32 cellular contexts compared by ENCODE assay signal in genomic region chr22:29109853-29110252, GRCh38. TPM values are rescaled to one million over a fixed set of nuclear protein-coding genes. Genes with fewer than 3 reads are reported as not detected.
DNase-seq lines count a peak whose midpoint lies in the region; ATAC-seq and TF ChIP-seq lines count a peak whose summit lies in the region.
"Had no signal": no experiment of that assay in that cellular context is flagged by ENCODE, and none has a peak within 500 bp of the region (broad histone marks: within the 10 kb centered on the region; RNA-seq: fewer than 3 reads in every experiment).

No MANE protein-coding gene starts in this region.

- H3K79me2 ChIP-seq in H9 (ENCODE audit: insufficient read depth, low read length), result no peaks in the 10 kb centered on the region

- H4K8ac ChIP-seq in H9 (replicated peaks; ENCODE audit: insufficient read length, low read depth, low read length) (no peak overlapping the region), mesenchymal stem cell (ENCODE audit: low read length) (no peak overlapping the region)

- H3K27me3 Mint-ChIP-seq in H9 (ENCODE audit: low read depth), result no peaks in the 10 kb centered on the region

- H2BK120ac ChIP-seq in H9 (ENCODE audit: low read depth, low read length, poor library complexity, severe bottlenecking) (no peak overlapping the region), mesenchymal stem cell (ENCODE audit: low read depth, low read length) (no peak overlapping the region)

- peak; percentile 24 for DNase-seq in ACHN
- DNase-seq in H9, result no peak
- peak; percentile 19 for DNase-seq in fibroblast of peridontal ligament (ENCODE audit: extremely low read depth)
- peak; percentile 95 for DNase-seq in mesenchymal stem cell
- no peak for DNase-seq in activated naive CD4-positive, alpha-beta T cell (lab: John Stamatoyannopoulos, UW)
- DNase-seq in stimulated activated effector memory CD8-positive, alpha-beta T cell treated with anti-CD3 and anti-CD28 coated beads, Interleukin-12 subunit alpha, Interleukin-12 subunit beta, amount 100 ng/mL, for 72 hours (ENCODE audit: low spot score in 2 of 2), result no peak
- no peak for DNase-seq in HAP-1 (ENCODE audit: low spot score in 2 of 2)
- DNase-seq: activated B cell treated with CpG ODN at 0.5 μM for 24 hours; activated CD4-positive, alpha-beta memory T cell treated with anti-CD3 and anti-CD28 coated beads, Interleukin-2, amount 10 ng/mL, durations not matched to agents 7 days and 5 days; activated naive CD4-positive, alpha-beta T cell treated with Interleukin-2 at 50 U/mL for 16 hours; activated T-cell treated with anti-CD3 and anti-CD28 coated beads, Interleukin-2, amount 50 U/mL, for 1 hour; amygdala; CD4-positive, alpha-beta memory T cell; cerebellar nuclear complex; DMS53; effector memory CD4-positive, alpha-beta T cell; esophagus squamous epithelium; H7; heart right ventricle; immature natural killer cell; Karpas-422; naive thymus-derived CD4-positive, alpha-beta T cell; NCI-H1092 treated with DMSO at 0.1 percent for 48 hours; NCI-H2029; NCI-H446 treated with DMSO at 0.1 percent for 48 hours; ovary; RPMI8226; sigmoid colon; stimulated activated naive CD4-positive, alpha-beta T cell; T-helper 9 cell had no signal

- H3K4me3 ChIP-seq in mesenchymal stem cell (ENCODE audit: insufficient read depth in 1 of 2, low read depth in 1 of 2, low read length in 2 of 2), result no peak overlapping the region
- H3K4me3 ChIP-seq in HAP-1, result no peak overlapping the region
- H3K4me3 ChIP-seq: esophagus squamous epithelium, heart right ventricle, ovary, sigmoid colon had no signal

- H3K23ac ChIP-seq in H9 (ENCODE audit: insufficient read length, low read depth, low read length) (no peak overlapping the region), mesenchymal stem cell (ENCODE audit: low read length in 2 of 2) (no peak overlapping the region)

- no peak overlapping the region for H3K4me3 Mint-ChIP-seq in H9
- no peak overlapping the region for H3K4me3 Mint-ChIP-seq in stimulated activated effector memory CD8-positive, alpha-beta T cell treated with anti-CD3 and anti-CD28 coated beads, Interleukin-12 subunit alpha, Interleukin-12 subunit beta, amount 100 ng/mL, for 72 hours
- H3K4me3 Mint-ChIP-seq: activated B cell treated with CpG ODN at 0.5 μM for 24 hours; activated CD4-positive, alpha-beta memory T cell treated with anti-CD3 and anti-CD28 coated beads, Interleukin-2, amount 10 ng/mL, durations not matched to agents 7 days and 5 days; CD4-positive, alpha-beta memory T cell; immature natural killer cell; naive thymus-derived CD4-positive, alpha-beta T cell had no signal

- no peaks in the 10 kb centered on the region for H3K36me3 Mint-ChIP-seq in H9 (ENCODE audit: insufficient read depth in 1 of 3, low read depth in 3 of 3)
- H3K36me3 Mint-ChIP-seq in stimulated activated effector memory CD8-positive, alpha-beta T cell treated with anti-CD3 and anti-CD28 coated beads, Interleukin-12 subunit alpha, Interleukin-12 subunit beta, amount 100 ng/mL, for 72 hours, result no peaks in the 10 kb centered on the region
- H3K36me3 Mint-ChIP-seq: CD4-positive, alpha-beta memory T cell; naive thymus-derived CD4-positive, alpha-beta T cell had no signal

- H4K5ac ChIP-seq in H9 (ENCODE audit: insufficient read length, low read depth, low read length), result no peak overlapping the region

- H3K23me2 ChIP-seq in H9 (ENCODE audit: insufficient read length, low read depth, low read length, poor library complexity, severe bottlenecking), result no peaks in the 10 kb centered on the region

- no CpG with 5 or more reads among the region's 4 CpGs for WGBS in H9 (ENCODE audit: extremely low coverage, insufficient read length, low lambda C conversion rate)
- 0% methylated on average over 3 of the region's 4 CpGs for WGBS in mesenchymal stem cell

- H3K9me3 Mint-ChIP-seq in H9, result no peaks in the 10 kb centered on the region
- no peaks in the 10 kb centered on the region for H3K9me3 Mint-ChIP-seq in stimulated activated effector memory CD8-positive, alpha-beta T cell treated with anti-CD3 and anti-CD28 coated beads, Interleukin-12 subunit alpha, Interleukin-12 subunit beta, amount 100 ng/mL, for 72 hours
- H3K9me3 Mint-ChIP-seq: activated B cell treated with CpG ODN at 0.5 μM for 24 hours; activated CD4-positive, alpha-beta memory T cell treated with anti-CD3 and anti-CD28 coated beads, Interleukin-2, amount 10 ng/mL, durations not matched to agents 7 days and 5 days; CD4-positive, alpha-beta memory T cell; immature natural killer cell; naive thymus-derived CD4-positive, alpha-beta T cell had no signal

- no peak overlapping the region for H3K27ac ChIP-seq in H9 (ENCODE audit: insufficient read length, low read depth, low read length)
- no peak overlapping the region for H3K27ac ChIP-seq in mesenchymal stem cell (ENCODE audit: low read length, poor library complexity, severe bottlenecking)
- H3K27ac ChIP-seq: esophagus squamous epithelium, heart right ventricle, ovary, sigmoid colon had no signal

- no peaks in the 10 kb centered on the region for H3K4me1 ChIP-seq in H9 (ENCODE audit: insufficient read depth, low read length)
- peaks cover 2% of the 10 kb centered on the region for H3K4me1 ChIP-seq in mesenchymal stem cell (ENCODE audit: control insufficient read depth, insufficient read depth, low read depth, low read length)
- H3K4me1 ChIP-seq in HAP-1, result no peaks in the 10 kb centered on the region
- H3K4me1 ChIP-seq: sigmoid colon had no signal

- no peak for ATAC-seq in HG03342 (IDR thresholded peaks at IDR 0.05; ENCODE audit: unreplicated experiment)
- no peak for ATAC-seq in stimulated activated effector memory CD8-positive, alpha-beta T cell treated with anti-CD3 and anti-CD28 coated beads, Interleukin-12 subunit alpha, Interleukin-12 subunit beta, amount 100 ng/mL, for 72 hours
- ATAC-seq: naive thymus-derived CD4-positive, alpha-beta T cell had no signal

- no peak overlapping the region for H3K9ac ChIP-seq in H9 (ENCODE audit: extremely low read depth, insufficient read length, low read length)
- no peak overlapping the region for H3K9ac ChIP-seq in mesenchymal stem cell (ENCODE audit: low read length)

- H3K4ac ChIP-seq in H9 (ENCODE audit: low read depth, low read length), result no peak overlapping the region
- H3K4ac ChIP-seq in mesenchymal stem cell (ENCODE audit: low read depth in 1 of 2, low read length in 2 of 2), result no peak overlapping the region

- no peak overlapping the region; a peak in 1 of 7 replicates for H3K27ac Mint-ChIP-seq in H9
- H3K27ac Mint-ChIP-seq in stimulated activated effector memory CD8-positive, alpha-beta T cell treated with anti-CD3 and anti-CD28 coated beads, Interleukin-12 subunit alpha, Interleukin-12 subunit beta, amount 100 ng/mL, for 72 hours, result no peak overlapping the region
- H3K27ac Mint-ChIP-seq: activated B cell treated with CpG ODN at 0.5 μM for 24 hours; activated CD4-positive, alpha-beta memory T cell treated with anti-CD3 and anti-CD28 coated beads, Interleukin-2, amount 10 ng/mL, durations not matched to agents 7 days and 5 days; CD4-positive, alpha-beta memory T cell; immature natural killer cell; naive thymus-derived CD4-positive, alpha-beta T cell had no signal

- in situ Hi-C loops in ACHN (cut with HindIII; ENCODE audit: low pct_ligation_motif_present, low pct_unique_long_range_greater_than_20kb, low sequenced_read_pairs) (no loop called here), HAP-1 (cut with MboI; ENCODE audit: low sequenced_read_pairs) (no loop called here)

- no peak overlapping the region for H2AK5ac ChIP-seq in H9 (ENCODE audit: insufficient read length, low read length)
- no peak overlapping the region for H2AK5ac ChIP-seq in mesenchymal stem cell (ENCODE audit: low read length, severe bottlenecking)

- no peak overlapping the region for H3K4me2 ChIP-seq in H9 (ENCODE audit: insufficient read depth, insufficient read length, low read length)
- no peak overlapping the region for H3K4me2 ChIP-seq in mesenchymal stem cell (ENCODE audit: low read length, poor library complexity, severe bottlenecking)

- H3K79me1 ChIP-seq in H9 (ENCODE audit: insufficient read depth, low read depth, low read length, poor library complexity, severe bottlenecking) (no peaks in the 10 kb centered on the region), mesenchymal stem cell (replicated peaks; ENCODE audit: low read length, poor library complexity, severe bottlenecking) (no peaks in the 10 kb centered on the region)

- H3K9me3 ChIP-seq in H9 (ENCODE audit: control insufficient read depth, low read depth, low read length) (no peaks in the 10 kb centered on the region), mesenchymal stem cell (ENCODE audit: control insufficient read depth, low read length) (no peaks in the 10 kb centered on the region), HAP-1 (no peaks in the 10 kb centered on the region)
- H3K9me3 ChIP-seq: esophagus squamous epithelium, heart right ventricle, ovary, sigmoid colon had no signal

- peaks cover 0 to under 1% of the 10 kb centered on the region in 2 experiments for H3K36me3 ChIP-seq in mesenchymal stem cell (ENCODE audit: control insufficient read depth in 1 of 2, insufficient read depth in 2 of 2, low read depth in 1 of 2, low read length in 2 of 2)
- H3K36me3 ChIP-seq in HAP-1 (replicated peaks), result no peaks in the 10 kb centered on the region
- H3K36me3 ChIP-seq: heart right ventricle, ovary, sigmoid colon had no signal

- no peak for TF ChIP-seq CTCF in H9 (conservative IDR thresholded peaks at IDR 0.05)

- H2AFZ ChIP-seq in H9 (ENCODE audit: low read length) (no peak overlapping the region), mesenchymal stem cell (ENCODE audit: low read depth, low read length) (no peak overlapping the region)

- H4K91ac ChIP-seq in H9 (ENCODE audit: insufficient read length, low read depth, low read length) (no peak overlapping the region), mesenchymal stem cell (ENCODE audit: low read length) (no peak overlapping the region)

- H3K14ac ChIP-seq in H9 (ENCODE audit: insufficient read depth, low read length) (no peak overlapping the region), mesenchymal stem cell (ENCODE audit: low read length in 2 of 2) (no peak overlapping the region)

- no peak overlapping the region for H3T11ph ChIP-seq in H9 (ENCODE audit: low read length)

- H3K27me3 ChIP-seq in H9 (ENCODE audit: insufficient read depth, low read length), result no peaks in the 10 kb centered on the region
- H3K27me3 ChIP-seq in mesenchymal stem cell (ENCODE audit: control insufficient read depth in 1 of 2, insufficient read depth in 1 of 2, low read length in 2 of 2), result no peaks in the 10 kb centered on the region
- no peaks in the 10 kb centered on the region for H3K27me3 ChIP-seq in HAP-1 (ENCODE audit: low read depth)
- H3K27me3 ChIP-seq: esophagus squamous epithelium, heart right ventricle, ovary, sigmoid colon had no signal

- H2BK5ac ChIP-seq in H9 (ENCODE audit: insufficient read length, low read length), result no peak overlapping the region
- H2BK5ac ChIP-seq in mesenchymal stem cell (ENCODE audit: low read depth, low read length, poor library complexity, severe bottlenecking), result no peak overlapping the region

- H3K56ac ChIP-seq in H9 (ENCODE audit: insufficient read length, low read depth, low read length), result peak overlapping the region; percentile 67

- H3K4me1 Mint-ChIP-seq in H9, result peaks cover 13 to 24% of the 10 kb centered on the region in 2 experiments
- H3K4me1 Mint-ChIP-seq in stimulated activated effector memory CD8-positive, alpha-beta T cell treated with anti-CD3 and anti-CD28 coated beads, Interleukin-12 subunit alpha, Interleukin-12 subunit beta, amount 100 ng/mL, for 72 hours, result no peaks in the 10 kb centered on the region
- H3K4me1 Mint-ChIP-seq: activated B cell treated with CpG ODN at 0.5 μM for 24 hours; activated CD4-positive, alpha-beta memory T cell treated with anti-CD3 and anti-CD28 coated beads, Interleukin-2, amount 10 ng/mL, durations not matched to agents 7 days and 5 days; CD4-positive, alpha-beta memory T cell; immature natural killer cell; naive thymus-derived CD4-positive, alpha-beta T cell had no signal

- H4K20me1 ChIP-seq in H9 (ENCODE audit: control insufficient read depth, insufficient read depth, insufficient read length), result no peaks in the 10 kb centered on the region

- H2BK12ac ChIP-seq in H9 (ENCODE audit: insufficient read length, low read depth, low read length), result no peak overlapping the region
- no peak overlapping the region for H2BK12ac ChIP-seq in mesenchymal stem cell (ENCODE audit: low read length in 2 of 2)

- no peak overlapping the region for H2BK20ac ChIP-seq in H9 (ENCODE audit: low read depth, low read length, poor library complexity, severe bottlenecking)

- H2BK15ac ChIP-seq in H9 (ENCODE audit: low read depth, low read length) (no peak overlapping the region), mesenchymal stem cell (ENCODE audit: low read depth, poor library complexity, severe bottlenecking) (no peak overlapping the region)

- H3K18ac ChIP-seq in H9 (ENCODE audit: insufficient read length, low read depth, low read length) (no peak overlapping the region), mesenchymal stem cell (ENCODE audit: low read depth in 1 of 2, low read length in 2 of 2) (no peak overlapping the region)

RNA-seq across cellular contexts. Expression of gene KREMEN1, which starts 37.0 kb away (rescaled TPM):
- 2.4 and 2.6 TPM in 2 replicates for total RNA-seq in H9 (2021)
- polyA plus RNA-seq in mesenchymal stem cell (2013, experiment 1 of 2), result 32.9 TPM
- 33.1 TPM for polyA plus RNA-seq in mesenchymal stem cell (2013, experiment 2 of 2)
- total RNA-seq: activated B cell treated with CpG ODN at 0.5 μM for 24 hours; activated CD4-positive, alpha-beta memory T cell treated with anti-CD3 and anti-CD28 coated beads, Interleukin-2, amount 10 ng/mL, durations not matched to agents 7 days and 5 days; CD4-positive, alpha-beta memory T cell had no signal
- polyA plus RNA-seq: CD4-positive, alpha-beta memory T cell; immature natural killer cell; naive thymus-derived CD4-positive, alpha-beta T cell had no signal

RNA-seq across cellular contexts. Expression of gene C22orf31, which starts 48.2 kb away (rescaled TPM):
- total RNA-seq in H9 (2021), result not detected in 2 replicates
- polyA plus RNA-seq in mesenchymal stem cell (2013, experiment 1 of 2), result 0.19 TPM
- polyA plus RNA-seq in mesenchymal stem cell (2013, experiment 2 of 2), result 0.07 TPM
- total RNA-seq: activated B cell treated with CpG ODN at 0.5 μM for 24 hours; activated CD4-positive, alpha-beta memory T cell treated with anti-CD3 and anti-CD28 coated beads, Interleukin-2, amount 10 ng/mL, durations not matched to agents 7 days and 5 days; CD4-positive, alpha-beta memory T cell; H7; HT-29; naive thymus-derived CD4-positive, alpha-beta T cell; sigmoid colon had no signal
- polyA plus RNA-seq: CD4-positive, alpha-beta memory T cell; heart right ventricle; immature natural killer cell; naive thymus-derived CD4-positive, alpha-beta T cell had no signal

Comparison
In these comparisons a context has a peak if more than half of its experiments do, and no peak if none do; other contexts are left out.
1. DNase-seq: peak in ACHN (single experiment), fibroblast of peridontal ligament (single experiment) and mesenchymal stem cell (single experiment); none in H9 (single experiment), activated naive CD4-positive, alpha-beta T cell (0 of 4), stimulated activated effector memory CD8-positive, alpha-beta T cell treated with anti-CD3 and anti-CD28 coated beads, Interleukin-12 subunit alpha, Interleukin-12 subunit beta, amount 100 ng/mL, for 72 hours (0 of 2) and HAP-1 (0 of 2).